28 cellular contexts compared by ENCODE assay signal in the genomic region with DNA sequence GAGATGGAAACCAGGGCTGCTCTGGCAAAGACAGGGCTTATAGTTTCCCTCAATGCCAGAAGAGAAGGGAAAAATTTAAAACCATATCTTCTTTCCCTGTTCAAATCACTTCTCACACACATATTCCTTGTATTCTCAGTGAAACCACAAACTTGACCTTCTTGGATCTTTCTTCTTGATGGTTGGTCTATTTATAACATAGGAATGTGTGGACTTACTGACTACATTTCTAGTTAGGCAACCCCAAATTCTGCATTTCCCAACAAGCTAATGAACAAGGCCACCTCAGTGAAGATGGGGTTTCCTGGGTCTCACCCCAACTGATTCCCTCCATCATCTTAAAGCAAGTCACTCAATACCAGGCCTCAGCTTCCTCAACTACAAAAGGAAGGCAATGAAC. TPM values are rescaled to one million over a fixed set of nuclear protein-coding genes. Genes with fewer than 3 reads are reported as not detected.
A peak's percentile ranks its signal among the peaks of the same experiment; 100 is the strongest.
DNase-seq lines count a peak whose midpoint lies in the region; ATAC-seq and TF ChIP-seq lines count a peak whose summit lies in the region.
"Had no signal": no experiment of that assay in that cellular context is flagged by ENCODE, and none has a peak within 500 bp of the region (broad histone marks: within the 10 kb centered on the region; RNA-seq: fewer than 3 reads in every experiment).

No MANE protein-coding gene starts in this region.

- no peaks in the 10 kb centered on the region for H3K36me3 Mint-ChIP-seq in natural killer cell
- H3K36me3 Mint-ChIP-seq: activated naive CD8-positive, alpha-beta T cell had no signal

- peaks cover 0 to 2% of the 10 kb centered on the region in 2 donors for H3K27me3 Mint-ChIP-seq in natural killer cell (ENCODE audit: low read depth in 2 of 2)
- H3K27me3 Mint-ChIP-seq: activated naive CD8-positive, alpha-beta T cell; activated T-helper 17 cell treated with anti-CD3 and anti-CD28 coated beads, Interleukin-2, amount 50 U/mL, for 72 hours had no signal

- intact Hi-C loops in natural killer cell (cut with micrococcal nuclease): no loop called here

- peaks cover 10% of the 10 kb centered on the region for H3K4me1 ChIP-seq in adipocyte (ENCODE audit: control insufficient read depth, insufficient read depth, low read length)

- H3K9ac ChIP-seq in adipocyte (ENCODE audit: low read length): no peak overlapping the region
- H3K9ac ChIP-seq: BLaER1 treated with 17β-estradiol and CSF1 and Interleukin-3, amounts not matched to agents 10 nM and 100 nM had no signal

- TF ChIP-seq CTCF in fibroblast of mammary gland (conservative IDR thresholded peaks at IDR 0.05; ENCODE audit: control insufficient read depth, insufficient read depth, low read depth, low read length) (no peak), natural killer cell (IDR thresholded peaks at IDR 0.05) (no peak)

- H3K36me3 ChIP-seq in adipocyte (ENCODE audit: control insufficient read depth, insufficient read depth, low read length, severe bottlenecking): no peaks in the 10 kb centered on the region
- H3K36me3 ChIP-seq: BLaER1 treated with 17β-estradiol and CSF1 and Interleukin-3, amounts not matched to agents 10 nM and 100 nM; Peyer's patch; transverse colon had no signal

- H3K4me3 Mint-ChIP-seq in natural killer cell: no peak overlapping the region
- H3K4me3 Mint-ChIP-seq: activated naive CD8-positive, alpha-beta T cell; activated T-helper 17 cell treated with anti-CD3 and anti-CD28 coated beads, Interleukin-2, amount 50 U/mL, for 72 hours; brain; GM23338 had no signal

- no peaks in the 10 kb centered on the region for H3K9me3 Mint-ChIP-seq in natural killer cell
- H3K9me3 Mint-ChIP-seq: activated T-helper 17 cell treated with anti-CD3 and anti-CD28 coated beads, Interleukin-2, amount 50 U/mL, for 72 hours had no signal

- H3K4me3 ChIP-seq in adipocyte (ENCODE audit: low read length): no peak overlapping the region
- H3K4me3 ChIP-seq in fibroblast of mammary gland (ENCODE audit: control insufficient read depth, low read depth, low read length): no peak overlapping the region
- H3K4me3 ChIP-seq: BLaER1 treated with 17β-estradiol and CSF1 and Interleukin-3, amounts not matched to agents 10 nM and 100 nM; coronary artery; GM23338; hepatocyte; mucosa of descending colon; Peyer's patch; SJSA1; transverse colon had no signal

- H3K4me1 Mint-ChIP-seq in natural killer cell: peaks cover 12 to 13% of the 10 kb centered on the region in 2 donors

- H3K27me3 ChIP-seq in adipocyte (replicated peaks; ENCODE audit: control insufficient read depth, insufficient read depth, low read length): no peaks in the 10 kb centered on the region
- H3K27me3 ChIP-seq: BLaER1 treated with 17β-estradiol and CSF1 and Interleukin-3, amounts not matched to agents 10 nM and 100 nM; foreskin keratinocyte; hepatocyte; Peyer's patch; SJSA1; transverse colon had no signal

- H3K27ac Mint-ChIP-seq in natural killer cell: no peak overlapping the region
- H3K27ac Mint-ChIP-seq: activated naive CD8-positive, alpha-beta T cell; activated T-helper 17 cell treated with anti-CD3 and anti-CD28 coated beads, Interleukin-2, amount 50 U/mL, for 72 hours; brain had no signal

- H3K9me3 ChIP-seq in adipocyte (ENCODE audit: control insufficient read depth, low read length): no peaks in the 10 kb centered on the region
- H3K9me3 ChIP-seq: Caco-2, mucosa of descending colon, Peyer's patch, SJSA1, transverse colon had no signal

- DNase-seq in ELR (ENCODE audit: low read depth) (peak; percentile 32), adipocyte (ENCODE audit: low read depth) (peak; percentile 61), fibroblast of mammary gland (ENCODE audit: low read depth) (peak; percentile 47), renal cortical epithelial cell (ENCODE audit: low read depth) (peak; percentile 53), natural killer cell (no peak), NCI-H82 (lab: John Stamatoyannopoulos, UW) (no peak)
- DNase-seq: activated CD4-positive, alpha-beta T cell treated with anti-CD3 and anti-CD28 coated beads for 48 hours; Caco-2; DMS79 treated with DMSO at 0.1 percent for 48 hours; foreskin keratinocyte; NCI-H1436; NCI-H510A treated with DMSO at 0.1 percent for 48 hours; Peyer's patch; stimulated activated CD4-positive, alpha-beta T cell treated with anti-CD3 and anti-CD28 coated beads, Interleukin-4, amount 100 ng/mL, for 1 hour; stimulated activated naive CD4-positive, alpha-beta T cell treated with Interleukin-2 at 50 U/mL for 16 hours; T-helper 1 cell; transverse colon had no signal

- ATAC-seq in HG03442 (IDR thresholded peaks at IDR 0.05; ENCODE audit: unreplicated experiment) (no peak), natural killer cell (no peak), GM21528 (IDR thresholded peaks at IDR 0.05; ENCODE audit: low FRiP score, unreplicated experiment) (no peak)
- ATAC-seq: activated T-helper 17 cell treated with anti-CD3 and anti-CD28 coated beads, Interleukin-2, amount 50 U/mL, for 72 hours; foreskin keratinocyte; GM23338; mucosa of descending colon had no signal

RNA-seq across cellular contexts. Expression of gene QSER1, which starts 3.8 kb away (rescaled TPM):
- total RNA-seq in renal cortical epithelial cell: 17.7 and 43.9 TPM in 2 replicates
- 10 to 100 TPM; 14.5 to 21.5 (median 17.8) TPM for total RNA-seq in natural killer cell

RNA-seq across cellular contexts. Expression of gene PRRG4, which starts 59.1 kb away (rescaled TPM):
- total RNA-seq in renal cortical epithelial cell (4.5 and 11.7 TPM in 2 replicates), natural killer cell (under 1 TPM; 0.14 to 0.25 (median 0.19) TPM)

Comparison
In these comparisons a context has a peak if more than half of its experiments do, and no peak if none do; other contexts are left out.
1. DNase-seq: peak in ELR (single experiment), adipocyte (single experiment), fibroblast of mammary gland (single experiment) and renal cortical epithelial cell (single experiment); none in natural killer cell (single experiment) and NCI-H82 (single experiment).